Comparison of ENCODE assay signal across 8 cellular contexts in the genomic region with DNA sequence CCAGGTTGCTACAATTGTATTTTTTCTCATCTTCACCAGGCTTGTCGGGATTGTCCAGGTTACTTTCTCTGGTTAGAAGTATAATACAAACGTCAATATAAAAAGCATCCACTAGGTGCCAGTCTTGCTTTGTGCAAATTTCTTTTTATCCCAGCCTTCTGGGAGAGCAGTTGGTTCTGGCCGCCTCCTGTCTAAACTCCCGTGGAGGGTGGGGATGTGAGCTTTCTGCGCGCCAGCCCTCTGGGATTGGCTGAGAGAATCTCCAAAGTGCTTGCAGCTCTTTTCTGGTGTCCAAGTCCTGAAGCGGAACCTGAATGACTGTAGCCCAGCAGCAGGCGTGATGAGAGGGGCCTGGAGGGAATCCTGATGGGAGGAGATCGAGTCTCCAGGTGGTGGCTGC. TPM values are rescaled to one million over a fixed set of nuclear protein-coding genes. Genes with fewer than 3 reads are reported as not detected.
A peak's percentile ranks its signal among the peaks of the same experiment; 100 is the strongest.
DNase-seq lines count a peak whose midpoint lies in the region; ATAC-seq, FAIRE-seq and TF ChIP-seq lines count a peak whose summit lies in the region.

No MANE protein-coding gene starts in this region.

- no peak overlapping the region for H3K4me3 ChIP-seq in MM.1S (ENCODE audit: low read length)
- no peak overlapping the region for H3K4me3 ChIP-seq in Peyer's patch
- no peak overlapping the region for H3K4me3 ChIP-seq in astrocyte (ENCODE audit: insufficient read depth, low read depth, low read length)
- H3K4me3 ChIP-seq in right atrium auricular region, result no peak overlapping the region

- no peak for FAIRE-seq in astrocyte (lab: Jason Lieb, UNC)

- no peak overlapping the region for H3K27ac Mint-ChIP-seq in activated CD4-positive, alpha-beta T cell treated with anti-CD3 and anti-CD28 coated beads for 36 hours
- H3K27ac Mint-ChIP-seq in astrocyte (ENCODE audit: unreplicated experiment), result no peak overlapping the region

- H3K36me3 ChIP-seq in MM.1S (replicated peaks; ENCODE audit: insufficient read depth, low read length) (no peaks in the 10 kb centered on the region), Peyer's patch (no peaks in the 10 kb centered on the region), astrocyte (ENCODE audit: insufficient read depth, low read length) (no peaks in the 10 kb centered on the region), right atrium auricular region (no peaks in the 10 kb centered on the region)

- H3K9me3 ChIP-seq in MM.1S (replicated peaks; ENCODE audit: insufficient read depth, low read length) (no peaks in the 10 kb centered on the region), Peyer's patch (no peaks in the 10 kb centered on the region), astrocyte (ENCODE audit: insufficient read depth, low read depth, low read length) (no peaks in the 10 kb centered on the region), right atrium auricular region (no peaks in the 10 kb centered on the region)

- H3K79me2 ChIP-seq in MM.1S (ENCODE audit: low read length) (no peaks in the 10 kb centered on the region), astrocyte (ENCODE audit: insufficient read depth, low read length) (no peaks in the 10 kb centered on the region)

- ATAC-seq in activated CD4-positive, alpha-beta T cell treated with anti-CD3 and anti-CD28 coated beads for 36 hours, result peak; percentile 80
- no peak for ATAC-seq in GM21786 (IDR thresholded peaks at IDR 0.05; ENCODE audit: unreplicated experiment)

- no peaks in the 10 kb centered on the region for H3K9me2 ChIP-seq in MM.1S (replicated peaks; ENCODE audit: insufficient read depth, low read length)

- POLR2A ChIA-PET in activated CD4-positive, alpha-beta T cell treated with anti-CD3 and anti-CD28 coated beads for 36 hours (lab: Charles Lee), result no interaction called here

- H2AFZ ChIP-seq in MM.1S (ENCODE audit: low read length) (no peak overlapping the region), astrocyte (ENCODE audit: low read depth, low read length) (no peak overlapping the region)

- H3F3A ChIP-seq in MM.1S (ENCODE audit: insufficient read depth, low read length), result peaks cover 11% of the 10 kb centered on the region; the same call in 1 of the 2 replicates

- CTCF ChIA-PET in activated CD4-positive, alpha-beta T cell treated with anti-CD3 and anti-CD28 coated beads for 36 hours (lab: Charles Lee), result interaction anchor here (0.6 to 1.3 kb wide), 15 partner anchors 10 to 260 kb away, joined by 3 to 5 read pairs (median 3); no protein-coding TSS in a partner anchor

- H3K4me3 Mint-ChIP-seq in activated CD4-positive, alpha-beta T cell treated with anti-CD3 and anti-CD28 coated beads for 36 hours, result no peak overlapping the region
- H3K4me3 Mint-ChIP-seq in astrocyte (ENCODE audit: unreplicated experiment), result no peak overlapping the region

- TF ChIP-seq CTCF in MM.1S (IDR thresholded peaks at IDR 0.05; ENCODE audit: low read length) (peak; percentile 58), Peyer's patch (IDR thresholded peaks at IDR 0.05) (peak; percentile 40 to 83 (median 74)), astrocyte (IDR thresholded peaks at IDR 0.05; ENCODE audit: insufficient read depth, low read depth, low read length) (peak; percentile 52), right atrium auricular region (IDR thresholded peaks at IDR 0.05) (peak; percentile 53 to 79)

- H3K27me3 ChIP-seq in MM.1S (replicated peaks; ENCODE audit: insufficient read depth, low read length), result no peaks in the 10 kb centered on the region
- H3K27me3 ChIP-seq in Peyer's patch, result no peaks in the 10 kb centered on the region
- no peaks in the 10 kb centered on the region for H3K27me3 ChIP-seq in astrocyte (ENCODE audit: insufficient read depth, low read length)
- H3K27me3 ChIP-seq in right atrium auricular region, result no peaks in the 10 kb centered on the region

- H3K4me2 ChIP-seq in MM.1S (ENCODE audit: low read depth, low read length) (no peak overlapping the region), astrocyte (ENCODE audit: low read length) (peak overlapping the region; percentile 20)

- no peak overlapping the region for H3K9ac ChIP-seq in MM.1S (ENCODE audit: low read length)
- H3K9ac ChIP-seq in astrocyte (ENCODE audit: low read length), result no peak overlapping the region

- TF ChIP-seq POLR2A in Peyer's patch (IDR thresholded peaks at IDR 0.05), result no peak

- H3K4me1 Mint-ChIP-seq in activated CD4-positive, alpha-beta T cell treated with anti-CD3 and anti-CD28 coated beads for 36 hours, result no peaks in the 10 kb centered on the region
- peaks cover 7% of the 10 kb centered on the region for H3K4me1 Mint-ChIP-seq in astrocyte (ENCODE audit: low read depth, unreplicated experiment)

- intact Hi-C loops in activated CD4-positive, alpha-beta T cell treated with anti-CD3 and anti-CD28 coated beads for 36 hours (cut with DNase I, micrococcal nuclease), result loop anchor here (1.0 to 10.0 kb wide), 8 partner anchors 54 to 1114 kb away; a partner anchor contains a TSS

- H3K9me3 Mint-ChIP-seq in activated CD4-positive, alpha-beta T cell treated with anti-CD3 and anti-CD28 coated beads for 36 hours (ENCODE audit: low read depth), result no peaks in the 10 kb centered on the region
- H3K9me3 Mint-ChIP-seq in astrocyte (ENCODE audit: unreplicated experiment), result no peaks in the 10 kb centered on the region

- no peaks in the 10 kb centered on the region for H3K36me3 Mint-ChIP-seq in activated CD4-positive, alpha-beta T cell treated with anti-CD3 and anti-CD28 coated beads for 36 hours (ENCODE audit: low read depth)
- H3K36me3 Mint-ChIP-seq in astrocyte (ENCODE audit: low read depth, unreplicated experiment), result no peaks in the 10 kb centered on the region

- DNase-seq in activated CD4-positive, alpha-beta T cell treated with anti-CD3 and anti-CD28 coated beads for 36 hours, result peak; percentile 50
- DNase-seq in activated CD4-positive, alpha-beta T cell treated with anti-CD3 and anti-CD28 coated beads for 1 hour, result no peak
- DNase-seq in MM.1S (peak; percentile 55), Peyer's patch (peak in 1 of 3 donors; percentile 55), astrocyte (ENCODE audit: low read depth) (peak; percentile 56), right atrium auricular region (ENCODE audit: low spot score) (peak; percentile 72), retina (peak; percentile 87)

- H3K27me3 Mint-ChIP-seq in activated CD4-positive, alpha-beta T cell treated with anti-CD3 and anti-CD28 coated beads for 36 hours, result no peaks in the 10 kb centered on the region
- no peaks in the 10 kb centered on the region for H3K27me3 Mint-ChIP-seq in astrocyte (ENCODE audit: low read depth, unreplicated experiment)

- H4K20me1 ChIP-seq in MM.1S (ENCODE audit: insufficient read depth, low read length) (no peaks in the 10 kb centered on the region), astrocyte (ENCODE audit: insufficient read depth, low read length) (no peaks in the 10 kb centered on the region)

- no peak overlapping the region for H3K27ac ChIP-seq in MM.1S (ENCODE audit: low read length)
- no peak overlapping the region for H3K27ac ChIP-seq in Peyer's patch
- no peak overlapping the region for H3K27ac ChIP-seq in astrocyte (ENCODE audit: low read depth, low read length)
- H3K27ac ChIP-seq in right atrium auricular region, result peak overlapping the region; percentile 1 to 39

- H3K4me1 ChIP-seq in MM.1S (ENCODE audit: low read length), result 0 out of 2 replicates have a peak, but pooled peaks cover 4% of the 10 kb centered on the region
- peaks cover 0 to 4% (median 0%) of the 10 kb centered on the region in 4 donors for H3K4me1 ChIP-seq in Peyer's patch
- peaks cover 3% of the 10 kb centered on the region for H3K4me1 ChIP-seq in astrocyte (ENCODE audit: insufficient read depth, low read length)
- H3K4me1 ChIP-seq in right atrium auricular region, result peaks cover 0 to 8% of the 10 kb centered on the region in 2 donors

RNA-seq across cellular contexts. Expression of a gene that starts 22.4 kb away (rescaled TPM):
- 1 to 10 TPM; 2.7 to 3.3 TPM for total RNA-seq in activated CD4-positive, alpha-beta T cell treated with anti-CD3 and anti-CD28 coated beads for 36 hours
- total RNA-seq in Peyer's patch, result 1 to 10 TPM in 1 of 4 donors, under 1 TPM in 3; under 0.01 to 1.1 (median 0.22) TPM
- total RNA-seq in astrocyte, result 0.38 and 0.73 TPM in 2 replicates
- total RNA-seq in right atrium auricular region, result 1 to 10 TPM; 2.0 to 6.6 TPM

Comparison
In these comparisons a context has a peak if more than half of its experiments do, and no peak if none do; other contexts are left out.
1. H3K27ac ChIP-seq: peak in right atrium auricular region (2 of 2); none in MM.1S (single experiment), Peyer's patch (0 of 4) and astrocyte (single experiment).
2. Peak in every context shown above with its lines, with median percentiles within 50 percentile points of each other: CTCF ChIP-seq.